Comparison of ENCODE assay signal across 8 cellular contexts in genomic region chr1:52904590-52905375, GRCh38. TPM values are rescaled to one million over a fixed set of nuclear protein-coding genes. Genes with fewer than 3 reads are reported as not detected.
DNase-seq lines count a peak whose midpoint lies in the region; FAIRE-seq and TF ChIP-seq lines count a peak whose summit lies in the region.

No MANE protein-coding gene starts in this region.

- H3K9me3 ChIP-seq in keratinocyte (ENCODE audit: control insufficient read depth, low read depth, low read length), result no peaks in the 10 kb centered on the region
- H3K9me3 ChIP-seq in prostate gland, result no peaks in the 10 kb centered on the region

- FAIRE-seq in keratinocyte (lab: Jason Lieb, UNC) (no peak), frontal cortex (lab: Jason Lieb, UNC) (no peak)

- H3K9ac ChIP-seq in keratinocyte (ENCODE audit: control insufficient read depth, extremely low read depth, insufficient read depth, low read length), result no peak overlapping the region

- H2AFZ ChIP-seq in keratinocyte (ENCODE audit: control insufficient read depth, low read length), result no peak overlapping the region

- dilution Hi-C loops in keratinocyte (cut with MboI; ENCODE audit: extremely low pct_ligation_motif_present, low sequenced_read_pairs), result no loop called here

- TF ChIP-seq POLR2A in prostate gland (IDR thresholded peaks at IDR 0.05), result no peak

- H3K36me3 ChIP-seq in keratinocyte (ENCODE audit: control insufficient read depth in 2 of 2, extremely low read depth in 1 of 2, insufficient read depth in 2 of 2, low read length in 2 of 2), result peaks cover 1 to 6% of the 10 kb centered on the region in 2 experiments
- H3K36me3 ChIP-seq in prostate gland, result no peaks in the 10 kb centered on the region

- TF ChIP-seq CTCF in keratinocyte (optimal IDR thresholded peaks at IDR 0.05 in 1 of 3, IDR thresholded peaks at IDR 0.05 in 1 of 3, conservative IDR thresholded peaks at IDR 0.05 in 1 of 3; ENCODE audit: extremely low read depth in 1 of 3, insufficient read depth in 2 of 3, low read length in 3 of 3) (peak; percentile 33 to 59 (median 38)), prostate gland (IDR thresholded peaks at IDR 0.05) (peak in 1 of 4 experiments; percentile 22)

- intact Hi-C loops in prostate gland (cut with DNase I), result no loop called here

- H3K79me2 ChIP-seq in keratinocyte (ENCODE audit: control insufficient read depth, insufficient read depth, low read length), result no peaks in the 10 kb centered on the region

- H3K9me1 ChIP-seq in keratinocyte (ENCODE audit: control insufficient read depth, extremely low read depth, insufficient read depth, low read length), result peaks cover 2% of the 10 kb centered on the region

- H4K20me1 ChIP-seq in keratinocyte (ENCODE audit: control insufficient read depth, extremely low read depth, insufficient read depth, low read length), result no peaks in the 10 kb centered on the region

- H3K4me3 ChIP-seq in keratinocyte (ENCODE audit: control insufficient read depth in 2 of 3, extremely low read depth in 1 of 3, insufficient read depth in 2 of 3, low read depth in 1 of 3, low read length in 3 of 3) (no peak overlapping the region), prostate gland (no peak overlapping the region)

- no peak overlapping the region for H3K4me2 ChIP-seq in keratinocyte (ENCODE audit: control insufficient read depth, extremely low read depth, insufficient read depth, low read depth, low read length)

- H3K4me1 ChIP-seq in keratinocyte (ENCODE audit: control insufficient read depth, extremely low read depth, insufficient read depth, low read length) (peaks cover 6% of the 10 kb centered on the region), prostate gland (replicated peaks) (no peaks in the 10 kb centered on the region)

- 75% methylated on average over 21 of the region's 23 CpGs for WGBS in prostate gland

- H3K27me3 ChIP-seq in keratinocyte (ENCODE audit: control insufficient read depth, extremely low read depth, insufficient read depth, low read length), result no peaks in the 10 kb centered on the region
- H3K27me3 ChIP-seq in prostate gland (replicated peaks; ENCODE audit: insufficient read depth), result no peaks in the 10 kb centered on the region

- no peak overlapping the region for H3K27ac ChIP-seq in keratinocyte (ENCODE audit: control insufficient read depth, insufficient read depth, low read length)
- peak overlapping the region in 1 of 2 donors; percentile 8 for H3K27ac ChIP-seq in prostate gland

- DNase-seq in activated T-cell treated with anti-CD3 and anti-CD28 coated beads, Interleukin-2, amount 50 U/mL, for 1 hour, result peak; percentile 34
- DNase-seq in activated T-cell treated with anti-CD3 and anti-CD28 coated beads for 4 hours (no peak), NCI-H1105 (lab: John Stamatoyannopoulos, UW) (peak; percentile 25), keratinocyte (ENCODE audit: low read depth, low spot score) (no peak), prostate gland (ENCODE audit: low spot score) (no peak), MV-4-11 (lab: John Stamatoyannopoulos, UW) (no peak), frontal cortex (ENCODE audit: low spot score in 2 of 2) (no peak)
- DNase-seq in activated T-cell treated with anti-CD3 and anti-CD28 coated beads, Interleukin-2, amount 50 U/mL, for 48 hours, result peak; percentile 49 to 63

RNA-seq across cellular contexts. Expression of gene ECHDC2, which starts 16.8 kb away (rescaled TPM):
- 28.8 to 66.3 TPM (median 58.6 TPM) in 3 replicates for polyA plus RNA-seq in keratinocyte
- polyA plus RNA-seq in keratinocyte (2011; ENCODE audit: low read depth), result 35.8 TPM
- polyA plus RNA-seq in keratinocyte (2011; cell fraction: cytosol; rRNA removed), result 16.8 and 18.4 TPM in 2 replicates
- 290 and 319 TPM in 2 replicates for polyA plus RNA-seq in keratinocyte (2011; cell fraction: nucleus; rRNA removed)
- polyA plus RNA-seq in keratinocyte (2012; ENCODE audit: low replicate concordance), result 24.2 and 49.9 TPM in 2 replicates
- 13.4 to 30.6 TPM (median 28.2 TPM) in 3 replicates for polyA minus RNA-seq in keratinocyte
- polyA minus RNA-seq in keratinocyte (2011; cell fraction: cytosol; rRNA and poly(A)+ RNA removed), result 6.1 TPM
- 35.3 and 54.1 TPM in 2 replicates for polyA minus RNA-seq in keratinocyte (2011; cell fraction: nucleus; rRNA and poly(A)+ RNA removed)
- total RNA-seq in prostate gland, result 100 to 1,000 TPM; 201 to 246 TPM
- total RNA-seq in frontal cortex, result 4.1 TPM

RNA-seq across cellular contexts. Expression of gene SCP2, which starts 22.3 kb away (rescaled TPM):
- polyA plus RNA-seq in keratinocyte, result 75.0 to 116 TPM (median 84.1 TPM) in 3 replicates
- 106 TPM for polyA plus RNA-seq in keratinocyte (2011; ENCODE audit: low read depth)
- 84.6 and 132 TPM in 2 replicates for polyA plus RNA-seq in keratinocyte (2011; cell fraction: cytosol; rRNA removed)
- polyA plus RNA-seq in keratinocyte (2011; cell fraction: nucleus; rRNA removed), result 50.7 and 69.9 TPM in 2 replicates
- 90.3 and 91.1 TPM in 2 replicates for polyA plus RNA-seq in keratinocyte (2012; ENCODE audit: low replicate concordance)
- 26.0 to 62.6 TPM (median 26.9 TPM) in 3 replicates for polyA minus RNA-seq in keratinocyte
- polyA minus RNA-seq in keratinocyte (2011; cell fraction: cytosol; rRNA and poly(A)+ RNA removed), result 35.1 TPM
- 17.1 and 35.3 TPM in 2 replicates for polyA minus RNA-seq in keratinocyte (2011; cell fraction: nucleus; rRNA and poly(A)+ RNA removed)
- 100 to 1,000 TPM; 124 to 241 TPM for total RNA-seq in prostate gland
- 57.5 TPM for total RNA-seq in frontal cortex

Comparison
In these comparisons a context has a peak if more than half of its experiments do, and no peak if none do; other contexts are left out.
1. DNase-seq: peak in activated T-cell treated with anti-CD3 and anti-CD28 coated beads, Interleukin-2, amount 50 U/mL, for 1 hour (single experiment), NCI-H1105 (single experiment) and activated T-cell treated with anti-CD3 and anti-CD28 coated beads, Interleukin-2, amount 50 U/mL, for 48 hours (2 of 2); none in activated T-cell treated with anti-CD3 and anti-CD28 coated beads for 4 hours (single experiment), keratinocyte (single experiment), prostate gland (single experiment), MV-4-11 (single experiment) and frontal cortex (0 of 2).
2. RNA of gene ECHDC2, which starts 16.8 kb away (total RNA-seq): 201 to 246 TPM in prostate gland; 4.1 TPM in frontal cortex (single experiment); every median in the first group is over 10 times any median in the second.